1 cellular context compared by ENCODE assay signal in genomic region chr2:64876137-64876647, GRCh38.
TF ChIP-seq lines count a peak whose summit lies in the region.

No MANE protein-coding gene starts in this region.

TF ChIP-seq in GM23338, 12 proteins besides CTCF, POLR2A, EP300 and RAD21 (continued from another document):
- TF ChIP-seq ETS1 (IDR thresholded peaks at IDR 0.05) (no peak), POLR2AphosphoS5 (IDR thresholded peaks at IDR 0.05; ENCODE audit: low read depth) (no peak)
TF ChIP-seq in GM23338: peak in this region for 0.
